In genomic region chr5:172110260-172110815, GRCh38 we compare ENCODE assay signal across 10 cellular contexts.
A peak's percentile ranks its signal among the peaks of the same experiment; 100 is the strongest.
DNase-seq lines count a peak whose midpoint lies in the region; ATAC-seq and TF ChIP-seq lines count a peak whose summit lies in the region.
"Had no signal": no experiment of that assay in that cellular context is flagged by ENCODE, and none has a peak within 500 bp of the region (broad histone marks: within the 10 kb centered on the region; RNA-seq: fewer than 3 reads in every experiment).

No MANE protein-coding gene starts in this region.

- H3K4me3 ChIP-seq in CD4-positive, alpha-beta memory T cell (ENCODE audit: low read length in 2 of 2) = no peak overlapping the region
- H3K4me3 ChIP-seq in MM.1S (ENCODE audit: low read length) = no peak overlapping the region

- peaks cover 0 to 2% (median 0%) of the 10 kb centered on the region in 8 donors for H3K9me3 Mint-ChIP-seq in CD4-positive, alpha-beta memory T cell
- no peaks in the 10 kb centered on the region for H3K9me3 Mint-ChIP-seq in dendritic cell treated with granulocyte-macrophage colony-stimulating factor and Interleukin-4, amounts not matched to agents 40 ng/mL and 50 ng/mL, for 4 days
- H3K9me3 Mint-ChIP-seq in nephron progenitor cell = no peaks in the 10 kb centered on the region

- H3K4me2 ChIP-seq in MM.1S (ENCODE audit: low read depth, low read length) = peak overlapping the region; percentile 82; the same call in 1 of the 2 replicates

- peaks cover 27% of the 10 kb centered on the region for H3K36me3 ChIP-seq in CD4-positive, alpha-beta memory T cell (ENCODE audit: insufficient read depth, low read length)
- no peaks in the 10 kb centered on the region for H3K36me3 ChIP-seq in MM.1S (replicated peaks; ENCODE audit: insufficient read depth, low read length)
- H3K36me3 ChIP-seq: thoracic aorta had no signal

- no peaks in the 10 kb centered on the region for H3K9me3 ChIP-seq in CD4-positive, alpha-beta memory T cell (ENCODE audit: control insufficient read depth in 1 of 2, low read length in 2 of 2)
- H3K9me3 ChIP-seq in MM.1S (replicated peaks; ENCODE audit: insufficient read depth, low read length) = no peaks in the 10 kb centered on the region
- H3K9me3 ChIP-seq: thoracic aorta had no signal

- H3K27me3 ChIP-seq in CD4-positive, alpha-beta memory T cell (ENCODE audit: insufficient read depth, low read length) = no peaks in the 10 kb centered on the region
- H3K27me3 ChIP-seq in MM.1S (replicated peaks; ENCODE audit: insufficient read depth, low read length) = no peaks in the 10 kb centered on the region

- no peak for ATAC-seq in GM18909 (IDR thresholded peaks at IDR 0.05; ENCODE audit: poor library complexity, unreplicated experiment)

- no peak overlapping the region for H3K9ac ChIP-seq in MM.1S (ENCODE audit: low read length)

- H3F3A ChIP-seq in MM.1S (ENCODE audit: insufficient read depth, low read length) = peaks cover 11% of the 10 kb centered on the region

- H3K79me2 ChIP-seq in MM.1S (ENCODE audit: low read length) = peaks cover 24% of the 10 kb centered on the region

- no peaks in the 10 kb centered on the region for H3K9me2 ChIP-seq in MM.1S (replicated peaks; ENCODE audit: insufficient read depth, low read length)

- peaks cover 77% of the 10 kb centered on the region for H3K4me1 ChIP-seq in CD4-positive, alpha-beta memory T cell (ENCODE audit: insufficient read depth, low read length)
- H3K4me1 ChIP-seq in MM.1S (ENCODE audit: low read length) = peaks cover 15% of the 10 kb centered on the region

- H4K20me1 ChIP-seq in MM.1S (ENCODE audit: insufficient read depth, low read length) = no peaks in the 10 kb centered on the region

- TF ChIP-seq CTCF in MM.1S (IDR thresholded peaks at IDR 0.05; ENCODE audit: low read length) (no peak), nephron progenitor cell (IDR thresholded peaks at IDR 0.05) (no peak), GM10266 (IDR thresholded peaks at IDR 0.05; ENCODE audit: control insufficient read depth, insufficient read depth, low read depth, missing control alignments) (no peak)

- no peaks in the 10 kb centered on the region for H3K27me3 Mint-ChIP-seq in CD4-positive, alpha-beta memory T cell
- H3K27me3 Mint-ChIP-seq in dendritic cell treated with granulocyte-macrophage colony-stimulating factor and Interleukin-4, amounts not matched to agents 40 ng/mL and 50 ng/mL, for 4 days = no peaks in the 10 kb centered on the region
- H3K27me3 Mint-ChIP-seq in nephron progenitor cell (ENCODE audit: low read depth, poor library complexity) = peaks cover 2% of the 10 kb centered on the region

- POLR2A ChIA-PET in CD4-positive, alpha-beta memory T cell (lab: Charles Lee; ENCODE audit: partially characterized antibody) = interaction anchor here (1.2 to 16.4 kb wide), 5 partner anchors 39 to 105 kb away, joined by 3 to 597 read pairs (median 4); partner anchors contain the start of gene STK10

- H2AFZ ChIP-seq in MM.1S (ENCODE audit: low read length) = no peak overlapping the region

- peak overlapping the region in 7 of 8 donors; percentile 40 to 76 (median 57) for H3K4me3 Mint-ChIP-seq in CD4-positive, alpha-beta memory T cell
- no peak overlapping the region for H3K4me3 Mint-ChIP-seq in dendritic cell treated with granulocyte-macrophage colony-stimulating factor and Interleukin-4, amounts not matched to agents 40 ng/mL and 50 ng/mL, for 4 days
- no peak overlapping the region for H3K4me3 Mint-ChIP-seq in nephron progenitor cell

- H3K36me3 Mint-ChIP-seq in CD4-positive, alpha-beta memory T cell = peaks cover 29 to 63% of the 10 kb centered on the region in 2 donors
- peaks cover 70% of the 10 kb centered on the region for H3K36me3 Mint-ChIP-seq in dendritic cell treated with granulocyte-macrophage colony-stimulating factor and Interleukin-4, amounts not matched to agents 40 ng/mL and 50 ng/mL, for 4 days (ENCODE audit: low read depth)
- peaks cover 5% of the 10 kb centered on the region for H3K36me3 Mint-ChIP-seq in nephron progenitor cell (ENCODE audit: low read depth)

- DNase-seq in CD4-positive, alpha-beta memory T cell = no peak
- no peak for DNase-seq in MM.1S
- no peak for DNase-seq in nephron progenitor cell
- no peak for DNase-seq in GM10266 (ENCODE audit: extremely low spot score)
- no peak for DNase-seq in NCI-H1092 treated with DMSO at 0.1 percent for 48 hours (lab: John Stamatoyannopoulos, UW)
- no peak for DNase-seq in NCI-H526 (lab: John Stamatoyannopoulos, UW)
- DNase-seq: DMS79 treated with DMSO at 0.1 percent for 48 hours had no signal

- peaks cover 43 to 83% (median 65%) of the 10 kb centered on the region in 4 donors for H3K4me1 Mint-ChIP-seq in CD4-positive, alpha-beta memory T cell
- peaks cover 71% of the 10 kb centered on the region for H3K4me1 Mint-ChIP-seq in dendritic cell treated with granulocyte-macrophage colony-stimulating factor and Interleukin-4, amounts not matched to agents 40 ng/mL and 50 ng/mL, for 4 days (ENCODE audit: low read depth)
- H3K4me1 Mint-ChIP-seq in nephron progenitor cell = peaks cover 36% of the 10 kb centered on the region

- peak overlapping the region; percentile 83 to 99 (median 93) for H3K27ac Mint-ChIP-seq in CD4-positive, alpha-beta memory T cell
- peak overlapping the region; percentile 81 for H3K27ac Mint-ChIP-seq in dendritic cell treated with granulocyte-macrophage colony-stimulating factor and Interleukin-4, amounts not matched to agents 40 ng/mL and 50 ng/mL, for 4 days
- peak overlapping the region; percentile 94 for H3K27ac Mint-ChIP-seq in nephron progenitor cell

- CTCF ChIA-PET in CD4-positive, alpha-beta memory T cell (lab: Charles Lee; ENCODE audit: partially characterized antibody) = interaction anchor here (0.9 to 13.2 kb wide), 8 partner anchors 15 to 184 kb away, joined by 3 to 248 read pairs (median 9); partner anchors contain the start of gene STK10

- intact Hi-C loops in CD4-positive, alpha-beta memory T cell (cut with micrococcal nuclease) = loop anchor here (5.0 kb wide), 1 partner anchor 42 kb away; no protein-coding TSS in a partner anchor
- intact Hi-C loops in dendritic cell treated with granulocyte-macrophage colony-stimulating factor and Interleukin-4, amounts not matched to agents 40 ng/mL and 50 ng/mL, for 4 days (cut with micrococcal nuclease) = loop anchor here (5.0 kb wide), 1 partner anchor 42 kb away; no protein-coding TSS in a partner anchor

- peak overlapping the region; percentile 71 for H3K27ac ChIP-seq in CD4-positive, alpha-beta memory T cell (ENCODE audit: low read depth, low read length)
- no peak overlapping the region; the same call in 1 of the 2 replicates for H3K27ac ChIP-seq in MM.1S (ENCODE audit: low read length)

Comparison
In these comparisons a context has a peak if more than half of its experiments do, and no peak if none do; other contexts are left out.
1. H3K4me3 Mint-ChIP-seq: peak in CD4-positive, alpha-beta memory T cell (7 of 8); none in dendritic cell treated with granulocyte-macrophage colony-stimulating factor and Interleukin-4, amounts not matched to agents 40 ng/mL and 50 ng/mL, for 4 days (single experiment) and nephron progenitor cell (single experiment).
2. Peak in every context shown above with its lines, with median percentiles within 50 percentile points of each other: H3K27ac Mint-ChIP-seq.